In the genomic region with DNA sequence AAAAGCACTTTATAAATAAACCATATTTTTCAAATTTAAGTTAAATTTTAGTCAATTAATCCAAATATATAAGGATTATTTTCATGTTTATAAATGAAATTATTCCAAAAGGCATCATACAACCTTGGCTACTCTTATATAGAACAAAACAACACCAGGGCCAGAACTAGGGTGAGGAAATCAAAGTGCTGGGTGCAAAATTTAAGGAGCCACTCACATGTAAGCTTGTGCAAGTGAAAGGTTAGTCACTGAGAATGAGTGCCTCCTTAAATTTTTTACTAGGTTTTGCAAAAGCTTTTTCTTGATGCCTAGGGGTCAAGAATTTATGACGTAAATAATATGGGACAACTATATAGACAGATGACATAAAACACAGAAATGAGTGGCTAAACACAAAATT, we compare ENCODE assay signal across 23 cellular contexts.
A peak's percentile ranks its signal among the peaks of the same experiment; 100 is the strongest.
DNase-seq lines count a peak whose midpoint lies in the region; ATAC-seq and TF ChIP-seq lines count a peak whose summit lies in the region.
"Had no signal": no experiment of that assay in that cellular context is flagged by ENCODE, and none has a peak within 500 bp of the region (broad histone marks: within the 10 kb centered on the region; RNA-seq: fewer than 3 reads in every experiment).

No MANE protein-coding gene starts in this region.

- H3K27ac ChIP-seq in GM23248 = no peak overlapping the region
- H3K27ac ChIP-seq: PC-9, SK-N-MC had no signal

- TF ChIP-seq CTCF in cardiac fibroblast (IDR thresholded peaks at IDR 0.05; ENCODE audit: low read depth, low read length) = no peak

- in situ Hi-C loops in GM23248 (cut with MboI) = no loop called here

- peaks cover 69% of the 10 kb centered on the region for H3K79me2 ChIP-seq in GM23248 (ENCODE audit: insufficient read depth)

- no peaks in the 10 kb centered on the region for H4K20me1 ChIP-seq in GM23248 (ENCODE audit: insufficient read depth)

- H3K4me3 ChIP-seq in GM23248 = no peak overlapping the region
- no peak overlapping the region for H3K4me3 ChIP-seq in cardiac fibroblast (replicated peaks in 1 of 2; ENCODE audit: low read depth in 2 of 2, low read length in 2 of 2)
- H3K4me3 ChIP-seq: PC-9, SK-N-MC had no signal

- no peaks in the 10 kb centered on the region for H3K9me2 ChIP-seq in GM23248 (ENCODE audit: insufficient read depth)

- DNase-seq in GM23248 = peak; percentile 20
- DNase-seq in MV-4-11 (lab: John Stamatoyannopoulos, UW) = peak; percentile 28
- peak; percentile 7 to 32 for DNase-seq in cardiac fibroblast (ENCODE audit: low read depth in 2 of 2)
- no peak for DNase-seq in left lobe of liver (ENCODE audit: low spot score)
- no peak for DNase-seq in NCI-H1436 (lab: John Stamatoyannopoulos, UW)
- DNase-seq: Calu3, DMS79 treated with DMSO at 0.1 percent for 48 hours, GF-D8, Karpas-422, NCI-H1092, NCI-H1417 treated with DMSO at 0.1 percent for 48 hours, NCI-H187 treated with DMSO at 0.1 percent for 48 hours, NCI-H2107, NCI-H446, NCI-H524 treated with DMSO at 0.1 percent for 48 hours, NCI-H774, PC-9, SW 1271 had no signal

- H3K36me3 ChIP-seq in GM23248 (ENCODE audit: low read depth) = peaks cover 49% of the 10 kb centered on the region

- no peak overlapping the region for H3K9ac ChIP-seq in GM23248

- 0 out of 2 replicates have a peak, but pooled peaks cover 6% of the 10 kb centered on the region for H3F3A ChIP-seq in GM23248 (ENCODE audit: insufficient read depth)

- no peak overlapping the region for H3K4me2 ChIP-seq in GM23248 (ENCODE audit: unreplicated experiment)
- H3K4me2 ChIP-seq: PC-9 had no signal

- H3K4me1 ChIP-seq in GM23248 (ENCODE audit: insufficient read depth) = no peaks in the 10 kb centered on the region

- ATAC-seq in left lobe of liver (peak; percentile 51), GM18870 (IDR thresholded peaks at IDR 0.05; ENCODE audit: unreplicated experiment) (no peak), GM19035 (IDR thresholded peaks at IDR 0.05; ENCODE audit: unreplicated experiment) (no peak)
- ATAC-seq: HepG2, Right ventricle myocardium inferior had no signal

- H3K9me3 ChIP-seq in GM23248 (ENCODE audit: low read depth) = no peaks in the 10 kb centered on the region

- no peak overlapping the region for H2AFZ ChIP-seq in GM23248
- H2AFZ ChIP-seq: PC-9 had no signal

- 94 to 96% methylated on average over 1 of the region's 1 CpG for WGBS in GM23248 (ENCODE audit: low coverage in 1 of 2, low lambda C conversion rate in 2 of 2, missing lambda C conversion rate in 2 of 2), 2 experiments

- no peaks in the 10 kb centered on the region for H3K27me3 ChIP-seq in GM23248 (replicated peaks; ENCODE audit: insufficient read depth)

Comparison
In these comparisons a context has a peak if more than half of its experiments do, and no peak if none do; other contexts are left out.
1. DNase-seq: peak in GM23248 (single experiment), MV-4-11 (single experiment) and cardiac fibroblast (2 of 2); none in left lobe of liver (single experiment) and NCI-H1436 (single experiment).